Comparison of ENCODE assay signal across 21 cellular contexts in the genomic region with DNA sequence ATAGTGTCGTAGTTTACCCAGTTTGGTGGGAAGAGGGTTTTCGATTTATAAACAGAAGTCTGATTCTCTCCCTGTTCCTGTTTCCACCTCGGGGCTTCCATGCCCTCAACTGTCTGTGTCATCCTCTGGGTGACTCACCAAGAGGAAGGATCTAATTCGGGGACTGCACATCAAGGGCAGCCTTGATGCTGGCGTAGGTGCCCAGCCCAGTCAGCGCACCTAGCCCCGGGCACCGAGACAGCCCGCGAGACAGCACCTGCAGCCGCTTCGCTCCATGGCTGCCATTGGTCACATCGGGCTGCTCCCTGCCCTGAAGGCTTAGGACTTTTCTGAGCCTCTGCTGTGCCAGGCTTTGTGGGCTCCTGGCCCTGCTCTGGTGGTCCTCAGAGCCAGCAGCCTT. TPM values are rescaled to one million over a fixed set of nuclear protein-coding genes. Genes with fewer than 3 reads are reported as not detected.
A peak's percentile ranks its signal among the peaks of the same experiment; 100 is the strongest.
DNase-seq lines count a peak whose midpoint lies in the region; ATAC-seq and TF ChIP-seq lines count a peak whose summit lies in the region.
"Had no signal": no experiment of that assay in that cellular context is flagged by ENCODE, and none has a peak within 500 bp of the region (broad histone marks: within the 10 kb centered on the region; RNA-seq: fewer than 3 reads in every experiment).

No MANE protein-coding gene starts in this region.

- TF ChIP-seq CTCF in right atrium auricular region (IDR thresholded peaks at IDR 0.05), result no peak
- TF ChIP-seq CTCF in adrenal gland (IDR thresholded peaks at IDR 0.05), result no peak
- TF ChIP-seq CTCF in foreskin fibroblast (IDR thresholded peaks at IDR 0.05; ENCODE audit: low read depth, low read length), result no peak

- DNase-seq in cardiac septum (ENCODE audit: low spot score) (peak; percentile 19), right atrium auricular region (ENCODE audit: low spot score) (no peak), MV-4-11 (lab: John Stamatoyannopoulos, UW) (peak; percentile 69), adrenal gland (peak in 6 of 7 donors; percentile 59 to 68 (median 65)), posterior vena cava (ENCODE audit: low spot score) (no peak), foreskin fibroblast (no peak)
- DNase-seq: activated CD8-positive, alpha-beta T cell treated with anti-CD3 and anti-CD28 coated beads for 36 hours; activated naive CD8-positive, alpha-beta T cell treated with anti-CD3 and anti-CD28 coated beads, Interleukin-2, amount 10 ng/mL, durations not matched to agents 7 days and 5 days; activated T-cell treated with anti-CD3 and anti-CD28 coated beads, Interleukin-2, amount 50 U/mL, for 48 hours; dorsolateral prefrontal cortex; HCEC 1CT; left cardiac atrium; NCI-H146; NCI-H774; stimulated activated CD4-positive, alpha-beta T cell treated with anti-CD3 and anti-CD28 coated beads, Interleukin-15, amount 100 ng/mL, for 24 hours had no signal

- 44 to 81% (median 69%) methylated on average over 13 of the region's 13 CpGs; no CpG with 5 or more reads in 1 of the 4 donors for WGBS in adrenal gland, 4 donors

- H3K27me3 ChIP-seq in right atrium auricular region (no peaks in the 10 kb centered on the region), adrenal gland (no peaks in the 10 kb centered on the region)
- H3K27me3 ChIP-seq: tibial nerve had no signal

- ATAC-seq in GM19455 (IDR thresholded peaks at IDR 0.05; ENCODE audit: unreplicated experiment), result no peak
- ATAC-seq in GM21528 (IDR thresholded peaks at IDR 0.05; ENCODE audit: low FRiP score, unreplicated experiment), result no peak
- ATAC-seq: activated CD8-positive, alpha-beta T cell treated with anti-CD3 and anti-CD28 coated beads for 36 hours; right cardiac atrium had no signal

- TF ChIP-seq POLR2A in adrenal gland (IDR thresholded peaks at IDR 0.05), result no peak

- H3K4me1 ChIP-seq in right atrium auricular region (peaks cover 0 to 17% of the 10 kb centered on the region in 2 donors), adrenal gland (replicated peaks in 1 of 2) (peaks cover 11 to 21% of the 10 kb centered on the region in 2 donors)

- H3K27ac ChIP-seq in right atrium auricular region (no peak overlapping the region), adrenal gland (peak overlapping the region; percentile 21 to 75 (median 23))
- H3K27ac ChIP-seq: dorsolateral prefrontal cortex, VCaP had no signal

- H3K9me3 ChIP-seq in right atrium auricular region (peaks cover 0 to 15% of the 10 kb centered on the region in 2 donors), adrenal gland (replicated peaks in 1 of 3) (no peaks in the 10 kb centered on the region)
- H3K9me3 ChIP-seq: tibial nerve had no signal

- intact Hi-C loops in cardiac septum (cut with DNase I), result no loop called here
- intact Hi-C loops in adrenal gland (cut with DNase I), result no loop called here
- intact Hi-C loops in posterior vena cava (cut with DNase I), result no loop called here

- no peaks in the 10 kb centered on the region for H3K36me3 ChIP-seq in right atrium auricular region
- no peaks in the 10 kb centered on the region for H3K36me3 ChIP-seq in adrenal gland (replicated peaks in 1 of 2)

- no peak overlapping the region for H3K4me3 ChIP-seq in right atrium auricular region
- no peak overlapping the region for H3K4me3 ChIP-seq in adrenal gland
- no peak overlapping the region for H3K4me3 ChIP-seq in foreskin fibroblast (ENCODE audit: low read depth in 1 of 2, low read length in 2 of 2)
- H3K4me3 ChIP-seq: dorsolateral prefrontal cortex, tibial nerve had no signal

RNA-seq across cellular contexts. Expression of a gene that starts 7.8 kb away (rescaled TPM):
- total RNA-seq in cardiac septum, result 15.1 TPM
- total RNA-seq in right atrium auricular region, result 10 to 100 TPM; 15.2 to 18.0 TPM
- total RNA-seq in adrenal gland, result 10 to 100 TPM; 36.5 to 78.0 (median 53.4) TPM
- 10 to 100 TPM; 29.7 to 58.6 (median 42.3) TPM for polyA plus RNA-seq in adrenal gland
- 10 to 100 TPM; 14.7 to 22.6 TPM for total RNA-seq in posterior vena cava

RNA-seq across cellular contexts. Expression of a gene that starts 8.2 kb away (rescaled TPM):
- total RNA-seq in cardiac septum (98.0 TPM), right atrium auricular region (100 to 1,000 TPM in 1 of 2 donors, 10 to 100 TPM in 1; 86.3 to 109 TPM), adrenal gland (100 to 1,000 TPM; 168 to 343 (median 277) TPM), posterior vena cava (100 to 1,000 TPM; 129 to 133 TPM)
- 100 to 1,000 TPM; 121 to 274 (median 218) TPM for polyA plus RNA-seq in adrenal gland

RNA-seq across cellular contexts. Expression of a gene that starts 31.6 kb away (rescaled TPM):
- 7.6 TPM for total RNA-seq in cardiac septum
- total RNA-seq in right atrium auricular region, result 1 to 10 TPM; 5.6 to 8.2 TPM
- 100 to 1,000 TPM in 1 of 8 donors, 10 to 100 TPM in 7; 31.2 to 103 (median 41.4) TPM for total RNA-seq in adrenal gland
- 100 to 1,000 TPM in 1 of 3 donors, 10 to 100 TPM in 2; 21.7 to 119 (median 87.3) TPM for polyA plus RNA-seq in adrenal gland
- total RNA-seq in posterior vena cava, result 10 to 100 TPM; 16.8 to 19.1 TPM

RNA-seq across cellular contexts. Expression of a gene that starts 44.7 kb away (rescaled TPM):
- total RNA-seq in cardiac septum (144 TPM), right atrium auricular region (10 to 100 TPM; 71.3 to 76.6 TPM), adrenal gland (100 to 1,000 TPM in 4 of 8 donors, 10 to 100 TPM in 4; 37.2 to 136 (median 92.7) TPM), posterior vena cava (10 to 100 TPM; 33.5 to 42.3 TPM)
- 100 to 1,000 TPM in 1 of 3 donors, 10 to 100 TPM in 2; 51.8 to 118 (median 63.0) TPM for polyA plus RNA-seq in adrenal gland

RNA-seq across cellular contexts. Expression of a gene that starts 48.4 kb away (rescaled TPM):
- 54.7 TPM for total RNA-seq in cardiac septum
- 10 to 100 TPM; 19.4 to 24.6 TPM for total RNA-seq in right atrium auricular region
- total RNA-seq in adrenal gland, result 1 to 10 TPM in 4 of 8 donors, under 1 TPM in 3, not detected in 1; 0.14 to 2.9 (median 1.2) TPM
- polyA plus RNA-seq in adrenal gland, result 10 to 100 TPM in 1 of 3 donors, 1 to 10 TPM in 1, under 1 TPM in 1; 0.31 to 20.5 (median 4.9) TPM
- total RNA-seq in posterior vena cava, result 1 to 10 TPM; 5.4 to 9.8 TPM
- total RNA-seq: activated naive CD8-positive, alpha-beta T cell treated with anti-CD3 and anti-CD28 coated beads, Interleukin-2, amount 10 ng/mL, durations not matched to agents 7 days and 5 days; mesothelial cell of epicardium had no signal

Comparison
In these comparisons a context has a peak if more than half of its experiments do, and no peak if none do; other contexts are left out.
1. DNase-seq: peak in cardiac septum (single experiment), MV-4-11 (single experiment) and adrenal gland (6 of 7); none in right atrium auricular region (single experiment), posterior vena cava (single experiment) and foreskin fibroblast (0 of 2).
2. H3K27ac ChIP-seq: peak in adrenal gland (5 of 5); none in right atrium auricular region (0 of 2).